Comparison of ENCODE assay signal across 24 cellular contexts in the genomic region with DNA sequence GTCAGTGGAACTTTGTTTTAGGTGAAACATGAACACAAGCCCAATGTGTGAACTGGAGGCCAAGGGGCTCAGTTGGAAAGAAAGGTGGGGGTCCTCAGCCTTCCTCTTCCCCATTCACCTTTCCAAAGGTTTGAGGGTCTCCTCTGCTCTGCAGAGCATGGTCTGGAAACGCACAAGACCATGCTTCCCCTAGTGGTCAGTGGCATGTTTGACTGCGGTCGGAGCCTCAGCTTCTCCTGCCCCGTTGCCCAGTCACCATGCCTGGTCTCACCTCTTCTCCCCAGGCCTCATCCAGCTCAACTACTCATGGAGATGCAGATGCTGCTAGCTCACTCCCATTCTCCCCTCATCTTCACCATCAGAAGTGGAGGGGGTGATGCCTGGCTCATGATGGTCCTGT.
DNase-seq lines count a peak whose midpoint lies in the region; TF ChIP-seq lines count a peak whose summit lies in the region.
"Had no signal": no experiment of that assay in that cellular context is flagged by ENCODE, and none has a peak within 500 bp of the region (broad histone marks: within the 10 kb centered on the region; RNA-seq: fewer than 3 reads in every experiment).

No MANE protein-coding gene starts in this region.

- WGBS in trophoblast cell (ENCODE audit: extremely low coverage, insufficient coverage, insufficient read length), result no CpG with 5 or more reads among the region's 4 CpGs

- DNase-seq in DMS 273 (lab: John Stamatoyannopoulos, UW; ENCODE audit: unreplicated experiment) (peak; percentile 19), DMS 273 treated with DMSO at 0.1 percent for 48 hours (lab: John Stamatoyannopoulos, UW) (no peak), HFF-Myc (ENCODE audit: extremely low read depth, low read depth) (no peak), choroid plexus epithelial cell (ENCODE audit: low read depth) (peak; percentile 7), trophoblast cell (peak in 1 of 2 donors; percentile 18), Karpas-422 (no peak)
- DNase-seq in T-helper 2 cell treated with Interferon-gamma antibody and Interleukin-4, amounts not matched to agents 5 μg/mL and 100 μg/mL, for 36 hours (ENCODE audit: low spot score), result no peak
- DNase-seq in NK-92 treated with Interleukin-12 subunit alpha and Interleukin-12 subunit beta, amount 100 ng/mL, for 24 hours (lab: John Stamatoyannopoulos, UW), result no peak
- DNase-seq: activated CD4-positive, alpha-beta T cell treated with anti-CD3 and anti-CD28 coated beads for 48 hours; activated naive CD4-positive, alpha-beta T cell treated with anti-CD3 and anti-CD28 coated beads for 36 hours; activated T-cell treated with anti-CD3 and anti-CD28 coated beads for 4 hours; dorsolateral prefrontal cortex; heart right ventricle; kidney; NCI-H187; NCI-H446 treated with DMSO at 0.1 percent for 48 hours; occipital lobe; stimulated activated CD4-positive, alpha-beta T cell treated with anti-CD3 and anti-CD28 coated beads, Interleukin-4, amount 100 ng/mL, for 4 hours; T1000 had no signal

- no peak overlapping the region for H2BK12ac ChIP-seq in trophoblast cell (ENCODE audit: low read length)

- H3K27ac ChIP-seq in trophoblast cell (ENCODE audit: low read depth, low read length), result no peak overlapping the region
- no peak overlapping the region for H3K27ac ChIP-seq in Karpas-422 (ENCODE audit: low read length)
- H3K27ac ChIP-seq: 22Rv1, BLaER1, dorsolateral prefrontal cortex, esophagus muscularis mucosa, heart right ventricle, skin epidermis, thoracic aorta had no signal

- no peak overlapping the region for H3K27ac Mint-ChIP-seq in T-helper 2 cell treated with Interferon-gamma antibody and Interleukin-4, amounts not matched to agents 5 μg/mL and 100 μg/mL, for 36 hours
- H3K27ac Mint-ChIP-seq: activated naive CD4-positive, alpha-beta T cell treated with anti-CD3 and anti-CD28 coated beads for 36 hours had no signal

- H3K27me3 Mint-ChIP-seq in T-helper 2 cell treated with Interferon-gamma antibody and Interleukin-4, amounts not matched to agents 5 μg/mL and 100 μg/mL, for 36 hours (ENCODE audit: low read depth), result no peaks in the 10 kb centered on the region

- peak overlapping the region; percentile 25 for H3K23ac ChIP-seq in trophoblast cell (ENCODE audit: low read length)

- H3K4me3 ChIP-seq in HFF-Myc (replicated peaks; ENCODE audit: low read depth, low read length) (no peak overlapping the region), choroid plexus epithelial cell (ENCODE audit: low read depth, low read length) (no peak overlapping the region), trophoblast cell (ENCODE audit: low read depth, low read length) (no peak overlapping the region), Karpas-422 (ENCODE audit: low read length) (no peak overlapping the region)
- H3K4me3 ChIP-seq: BLaER1, dorsolateral prefrontal cortex, esophagus muscularis mucosa, heart right ventricle, skin epidermis, thoracic aorta had no signal

- no peak overlapping the region for H4K8ac ChIP-seq in trophoblast cell (ENCODE audit: low read depth, low read length)

- H2AK5ac ChIP-seq in trophoblast cell (ENCODE audit: low read length), result no peak overlapping the region

- H3K27me3 ChIP-seq in trophoblast cell (ENCODE audit: insufficient read depth, low read length), result no peaks in the 10 kb centered on the region
- no peaks in the 10 kb centered on the region for H3K27me3 ChIP-seq in Karpas-422 (ENCODE audit: low read length)
- H3K27me3 ChIP-seq: BLaER1, esophagus muscularis mucosa had no signal

- no peak overlapping the region for H3K9ac ChIP-seq in trophoblast cell (ENCODE audit: low read length)
- H3K9ac ChIP-seq in Karpas-422 (ENCODE audit: low read length), result no peak overlapping the region
- H3K9ac ChIP-seq: BLaER1 had no signal

- no peak overlapping the region for H3K18ac ChIP-seq in trophoblast cell (ENCODE audit: low read length)

- H3K36me3 ChIP-seq in trophoblast cell (ENCODE audit: control insufficient read depth in 1 of 2, insufficient read depth in 2 of 2, low read length in 2 of 2), result no peaks in the 10 kb centered on the region
- no peaks in the 10 kb centered on the region for H3K36me3 ChIP-seq in Karpas-422 (ENCODE audit: insufficient read depth, low read length)
- H3K36me3 ChIP-seq: BLaER1, esophagus muscularis mucosa, heart right ventricle, thoracic aorta had no signal

- H3K9me3 ChIP-seq in trophoblast cell (ENCODE audit: insufficient read depth, low read depth, low read length) (peaks cover 3% of the 10 kb centered on the region), Karpas-422 (ENCODE audit: low read length) (no peaks in the 10 kb centered on the region)
- H3K9me3 ChIP-seq: BLaER1, esophagus muscularis mucosa, heart right ventricle, thoracic aorta had no signal

- peaks cover 1% of the 10 kb centered on the region for H3K36me3 Mint-ChIP-seq in T-helper 2 cell treated with Interferon-gamma antibody and Interleukin-4, amounts not matched to agents 5 μg/mL and 100 μg/mL, for 36 hours (ENCODE audit: low read depth)

- TF ChIP-seq CTCF in HFF-Myc (IDR thresholded peaks at IDR 0.05; ENCODE audit: low read depth, low read length, missing control alignments) (peak; percentile 8), choroid plexus epithelial cell (conservative IDR thresholded peaks at IDR 0.05; ENCODE audit: low read depth, low read length) (peak; percentile 50)

- no peaks in the 10 kb centered on the region for H3K9me3 Mint-ChIP-seq in T-helper 2 cell treated with Interferon-gamma antibody and Interleukin-4, amounts not matched to agents 5 μg/mL and 100 μg/mL, for 36 hours
- H3K9me3 Mint-ChIP-seq: activated naive CD4-positive, alpha-beta T cell treated with anti-CD3 and anti-CD28 coated beads for 36 hours had no signal

- peaks cover 4% of the 10 kb centered on the region for H3K4me1 Mint-ChIP-seq in T-helper 2 cell treated with Interferon-gamma antibody and Interleukin-4, amounts not matched to agents 5 μg/mL and 100 μg/mL, for 36 hours (ENCODE audit: low read depth)

- H4K12ac ChIP-seq in trophoblast cell (ENCODE audit: low read depth, low read length), result no peak overlapping the region

- no peak overlapping the region for H2AFZ ChIP-seq in trophoblast cell (ENCODE audit: insufficient read depth, low read length, poor library complexity)
- no peak overlapping the region for H2AFZ ChIP-seq in Karpas-422 (ENCODE audit: low read length)

- H3K79me2 ChIP-seq in trophoblast cell (ENCODE audit: control insufficient read depth, insufficient read depth, low read length, poor library complexity) (no peaks in the 10 kb centered on the region), Karpas-422 (ENCODE audit: low read length) (no peaks in the 10 kb centered on the region)

- H4K20me1 ChIP-seq in Karpas-422 (ENCODE audit: insufficient read depth, low read depth, low read length), result no peaks in the 10 kb centered on the region
- H4K20me1 ChIP-seq: BLaER1 had no signal

- peaks cover 10 to 17% of the 10 kb centered on the region in 2 experiments for H3K4me1 ChIP-seq in trophoblast cell (ENCODE audit: control insufficient read depth in 1 of 2, insufficient read depth in 2 of 2, low read length in 2 of 2)
- H3K4me1 ChIP-seq in Karpas-422 (ENCODE audit: low read length), result no peaks in the 10 kb centered on the region

- H3K9me2 ChIP-seq in Karpas-422 (replicated peaks; ENCODE audit: insufficient read depth, low read length), result no peaks in the 10 kb centered on the region

- H3K4me2 ChIP-seq in trophoblast cell (ENCODE audit: low read length), result no peak overlapping the region
- H3K4me2 ChIP-seq in Karpas-422 (ENCODE audit: low read depth, low read length, poor library complexity, severe bottlenecking), result no peak overlapping the region
- H3K4me2 ChIP-seq: BLaER1 had no signal

- H3K79me1 ChIP-seq in trophoblast cell (ENCODE audit: low read length), result peaks cover 6% of the 10 kb centered on the region

- no peak overlapping the region for H4K91ac ChIP-seq in trophoblast cell (ENCODE audit: low read depth, low read length)

- no peak overlapping the region for H3K4me3 Mint-ChIP-seq in T-helper 2 cell treated with Interferon-gamma antibody and Interleukin-4, amounts not matched to agents 5 μg/mL and 100 μg/mL, for 36 hours
- H3K4me3 Mint-ChIP-seq: activated naive CD4-positive, alpha-beta T cell treated with anti-CD3 and anti-CD28 coated beads for 36 hours had no signal

- no peak overlapping the region for H2BK5ac ChIP-seq in trophoblast cell (ENCODE audit: low read depth, low read length, poor library complexity)

- H3K4ac ChIP-seq in trophoblast cell (ENCODE audit: low read depth, low read length), result no peak overlapping the region

- no peak overlapping the region for H2BK120ac ChIP-seq in trophoblast cell (ENCODE audit: insufficient read depth, low read length, poor library complexity)

- no peak overlapping the region for H3K14ac ChIP-seq in trophoblast cell (ENCODE audit: low read length)

Comparison
In these comparisons a context has a peak if more than half of its experiments do, and no peak if none do; other contexts are left out.
1. DNase-seq: peak in DMS 273 (single experiment) and choroid plexus epithelial cell (single experiment); none in DMS 273 treated with DMSO at 0.1 percent for 48 hours (single experiment), HFF-Myc (single experiment), Karpas-422 (single experiment), T-helper 2 cell treated with Interferon-gamma antibody and Interleukin-4, amounts not matched to agents 5 μg/mL and 100 μg/mL, for 36 hours (single experiment) and NK-92 treated with Interleukin-12 subunit alpha and Interleukin-12 subunit beta, amount 100 ng/mL, for 24 hours (single experiment).